1 cellular context compared by ENCODE assay signal in genomic region chr18:36828630-36829361, GRCh38.
A peak's percentile ranks its signal among the peaks of the same experiment; 100 is the strongest.
TF ChIP-seq lines count a peak whose summit lies in the region.

TSS of gene KIAA1328 (plus strand) at chr18:36829127. CDS start at chr18:36829139, 12 bp downstream.
TSS of gene TPGS2 (minus strand) at chr18:36829002. CDS start at chr18:36828767, 235 bp downstream.

TF ChIP-seq in K562, 482 proteins besides CTCF, POLR2A, EP300 and RAD21 (continued from another document and continues in another):
- TF ChIP-seq ZBTB43 (CRISPR knock-in tag; IDR thresholded peaks at IDR 0.05), result no peak
- peak; percentile 82 for TF ChIP-seq SUPT5H (IDR thresholded peaks at IDR 0.05)
- 0 out of 2 replicates have a peak, but pooled peaks have one; percentile 73 for TF ChIP-seq CHCHD3 (CRISPR knock-in tag; IDR thresholded peaks at IDR 0.05)
- no peak for TF ChIP-seq SMARCB1 (IDR thresholded peaks at IDR 0.05; ENCODE audit: insufficient read length, low read depth)
- TF ChIP-seq ZNF146 (CRISPR knock-in tag; IDR thresholded peaks at IDR 0.05; ENCODE audit: unreplicated experiment), result no peak
- TF ChIP-seq POLR3G (IDR thresholded peaks at IDR 0.05; ENCODE audit: extremely low read depth, insufficient read length, insufficient replicate concordance), result no peak
- TF ChIP-seq SP2 (IDR thresholded peaks at IDR 0.05; ENCODE audit: extremely low read depth, low read depth, low read length, poor library complexity, severe bottlenecking), result no peak
- TF ChIP-seq ETS2 (tag; IDR thresholded peaks at IDR 0.05; ENCODE audit: borderline replicate concordance, poor library complexity, severe bottlenecking), result no peak
- no peak for TF ChIP-seq ZNF57 (CRISPR knock-in tag; IDR thresholded peaks at IDR 0.05)
- no peak for TF ChIP-seq CBX3 (IDR thresholded peaks at IDR 0.05; ENCODE audit: borderline replicate concordance in 1 of 2, low read length in 2 of 2)
- TF ChIP-seq COPS2 (conservative IDR thresholded peaks at IDR 0.05), result no peak
- TF ChIP-seq KDM5B (IDR thresholded peaks at IDR 0.05; ENCODE audit: insufficient replicate concordance, low read depth, low read length), result peak; percentile 54
- TF ChIP-seq SMAD4 (CRISPR knock-in tag; conservative IDR thresholded peaks at IDR 0.05), result peak; percentile 86
- no peak for TF ChIP-seq ZNF644 (tag; IDR thresholded peaks at IDR 0.05; ENCODE audit: low read depth)
- TF ChIP-seq ZNF232 (CRISPR knock-in tag; IDR thresholded peaks at IDR 0.05), result no peak
- peak; percentile 74; the same call in 1 of the 2 replicates for TF ChIP-seq ATF7 (IDR thresholded peaks at IDR 0.05)
- no peak for TF ChIP-seq SRSF1 (IDR thresholded peaks at IDR 0.05; ENCODE audit: low read depth, low read length)
- TF ChIP-seq HDAC6 (IDR thresholded peaks at IDR 0.05; ENCODE audit: low read depth, low read length), result no peak
- TF ChIP-seq GTF2E2 (tag; IDR thresholded peaks at IDR 0.05), result no peak; the same call in 1 of the 2 replicates
- TF ChIP-seq MXI1 (IDR thresholded peaks at IDR 0.05; ENCODE audit: low read depth, low read length), result 0 out of 2 replicates have a peak, but pooled peaks have one; percentile 23
- TF ChIP-seq HIVEP1 (CRISPR knock-in tag; IDR thresholded peaks at IDR 0.05), result no peak
- TF ChIP-seq GATAD2B (IDR thresholded peaks at IDR 0.05; ENCODE audit: borderline replicate concordance), result peak; percentile 90
- peak; percentile 9; the same call in 1 of the 2 replicates for TF ChIP-seq KLF16 (IDR thresholded peaks at IDR 0.05)
- TF ChIP-seq ESRRA (IDR thresholded peaks at IDR 0.05; ENCODE audit: borderline replicate concordance, low read depth), result peak; percentile 28; the same call in 1 of the 2 replicates
- no peak for TF ChIP-seq ELK3 (CRISPR knock-in tag; IDR thresholded peaks at IDR 0.05)
- TF ChIP-seq ZNF766 (CRISPR knock-in tag; conservative IDR thresholded peaks at IDR 0.05), result 0 out of 2 replicates have a peak, but pooled peaks have one; percentile 51
- no peak for TF ChIP-seq ZNF449 (CRISPR knock-in tag; IDR thresholded peaks at IDR 0.05)
- peak; percentile 43; the same call in 1 of the 2 replicates for TF ChIP-seq NCOA6 (IDR thresholded peaks at IDR 0.05)
- no peak for TF ChIP-seq PPARD (CRISPR knock-in tag; IDR thresholded peaks at IDR 0.05)
- no peak for TF ChIP-seq RAD51 (IDR thresholded peaks at IDR 0.05; ENCODE audit: borderline replicate concordance, low read depth)
- TF ChIP-seq CREBBP (IDR thresholded peaks at IDR 0.05; ENCODE audit: low read depth, low read length), result no peak
- TF ChIP-seq FOXK1 (CRISPR knock-in tag; IDR thresholded peaks at IDR 0.05; ENCODE audit: borderline replicate concordance), result no peak
- 0 out of 2 replicates have a peak, but pooled peaks have one; percentile 41 for TF ChIP-seq MBD2 (IDR thresholded peaks at IDR 0.05; ENCODE audit: borderline replicate concordance, low read depth)
- TF ChIP-seq NKRF (IDR thresholded peaks at IDR 0.05; ENCODE audit: borderline replicate concordance), result peak; percentile 82; the same call in 1 of the 2 replicates
- peak; percentile 51; the same call in 1 of the 2 replicates for TF ChIP-seq EGR1 (conservative IDR thresholded peaks at IDR 0.05)
- peak; percentile 58; the same call in 1 of the 2 replicates for TF ChIP-seq E2F3 (CRISPR knock-in tag; IDR thresholded peaks at IDR 0.05)
- no peak for TF ChIP-seq DDX20 (tag; IDR thresholded peaks at IDR 0.05; ENCODE audit: low read depth)
- peak; percentile 83 for TF ChIP-seq PHF8 (IDR thresholded peaks at IDR 0.05; ENCODE audit: borderline replicate concordance, low read length)
- no peak for TF ChIP-seq SMARCA4 (IDR thresholded peaks at IDR 0.05)
- no peak for TF ChIP-seq CHD7 (IDR thresholded peaks at IDR 0.05; ENCODE audit: low read depth, low read length)
- TF ChIP-seq CCNT2 (IDR thresholded peaks at IDR 0.05; ENCODE audit: borderline replicate concordance, extremely low read depth, insufficient read length, low read depth, low read length), result peak; percentile 90
- TF ChIP-seq ZBTB26 (CRISPR knock-in tag; IDR thresholded peaks at IDR 0.05), result peak; percentile 49; the same call in 1 of the 2 replicates
- no peak for TF ChIP-seq PCBP2 (IDR thresholded peaks at IDR 0.05; ENCODE audit: low read depth, low read length, poor library complexity, severe bottlenecking)
- no peak for TF ChIP-seq ZNF655 (CRISPR knock-in tag; IDR thresholded peaks at IDR 0.05)
